Comparison of ENCODE assay signal across 1 cellular context in genomic region chr2:70243804-70244584, GRCh38.
TF ChIP-seq lines count a peak whose summit lies in the region.

No MANE protein-coding gene starts in this region.

TF ChIP-seq in K562, 482 proteins besides CTCF, POLR2A, EP300 and RAD21 (continues in another document):
- TF ChIP-seq ATF3 (IDR thresholded peaks at IDR 0.05) (no peak), ATF3 (CRISPR knock-in tag; conservative IDR thresholded peaks at IDR 0.05) (no peak), ZNF407 (IDR thresholded peaks at IDR 0.05; ENCODE audit: low read depth) (peak; percentile 56; the same call in 1 of the 2 replicates), SMARCA4 (IDR thresholded peaks at IDR 0.05) (peak; percentile 72), ZBTB2 (IDR thresholded peaks at IDR 0.05) (peak; percentile 24; the same call in 1 of the 2 replicates), SMARCC2 (IDR thresholded peaks at IDR 0.05; ENCODE audit: low read depth) (0 out of 2 replicates have a peak, but pooled peaks have one; percentile 37), ZNF592 (IDR thresholded peaks at IDR 0.05) (0 out of 2 replicates have a peak, but pooled peaks have one; percentile 16), ZBTB17 (CRISPR knock-in tag; IDR thresholded peaks at IDR 0.05) (peak; percentile 78; the same call in 1 of the 2 replicates), NR2C1 (IDR thresholded peaks at IDR 0.05) (peak; percentile 32; the same call in 1 of the 2 replicates), NR2C1 (tag; IDR thresholded peaks at IDR 0.05) (no peak), TEAD4 (IDR thresholded peaks at IDR 0.05; ENCODE audit: low read length) (peak; percentile 50), TEAD4 (CRISPR knock-in tag; IDR thresholded peaks at IDR 0.05; ENCODE audit: borderline replicate concordance) (no peak), CSDE1 (IDR thresholded peaks at IDR 0.05) (0 out of 4 replicates have a peak, but pooled peaks of 1 of the 2 experiments have one; percentile 52), NFE2 (IDR thresholded peaks at IDR 0.05; ENCODE audit: low read depth) (peak; percentile 61), TBL1XR1 (IDR thresholded peaks at IDR 0.05; ENCODE audit: low read length in 2 of 2) (0 out of 4 replicates have a peak, but pooled peaks of 1 of the 2 experiments have one; percentile 24), ZHX1 (conservative IDR thresholded peaks at IDR 0.05; ENCODE audit: low read length) (no peak), ZNF318 (IDR thresholded peaks at IDR 0.05; ENCODE audit: borderline replicate concordance in 1 of 2, low read depth in 1 of 2) (0 out of 4 replicates have a peak, but pooled peaks of 1 of the 2 experiments have one; percentile 68), CXXC5 (CRISPR knock-in tag; IDR thresholded peaks at IDR 0.05) (peak; percentile 30; the same call in 1 of the 2 replicates), HDAC1 (IDR thresholded peaks at IDR 0.05) (0 out of 4 replicates have a peak, but pooled peaks of 1 of the 2 experiments have one; percentile 34), DPF2 (IDR thresholded peaks at IDR 0.05) (peak; percentile 66), NFATC3 (IDR thresholded peaks at IDR 0.05) (no peak), ZNF512 (tag; IDR thresholded peaks at IDR 0.05) (no peak)
